ENCODE assay signal across 8 cellular contexts in the genomic region with DNA sequence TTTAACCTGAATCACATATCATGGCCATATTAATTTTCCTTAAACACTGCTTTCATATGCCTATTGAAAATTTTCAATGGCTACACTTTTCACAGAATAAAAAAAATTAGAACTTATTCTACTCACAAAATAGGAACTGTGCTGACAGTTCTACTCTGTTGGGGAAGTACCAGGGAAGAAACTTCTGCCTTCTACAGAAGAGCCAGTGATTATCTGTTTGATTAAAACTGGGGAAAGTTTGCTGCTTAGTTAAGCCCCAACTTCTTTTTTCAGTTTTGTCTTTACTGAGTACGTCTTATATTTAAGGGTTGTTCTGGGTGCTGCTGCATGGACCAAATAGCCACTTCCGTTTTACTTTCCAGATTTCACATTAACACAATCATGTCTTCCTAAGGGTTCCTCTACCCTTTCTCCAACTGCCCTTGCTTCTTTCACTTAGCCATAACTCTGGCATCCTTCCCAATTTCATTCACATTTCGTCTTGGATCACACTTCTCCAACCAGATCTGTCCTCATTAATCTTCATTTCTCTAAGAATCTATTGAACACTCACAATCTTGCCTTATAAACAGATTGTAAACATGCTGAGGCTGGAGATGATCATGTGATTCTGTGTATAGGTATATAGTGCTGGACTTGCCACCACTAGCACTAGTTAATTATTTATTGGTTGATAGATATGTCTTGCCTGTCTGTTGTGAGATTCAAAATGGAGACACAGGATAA. TPM values are rescaled to one million over a fixed set of nuclear protein-coding genes. Genes with fewer than 3 reads are reported as not detected.
DNase-seq lines count a peak whose midpoint lies in the region; ATAC-seq and TF ChIP-seq lines count a peak whose summit lies in the region.

No MANE protein-coding gene starts in this region.

- ATAC-seq in GM19452 (IDR thresholded peaks at IDR 0.05; ENCODE audit: unreplicated experiment) (peak; percentile 32), HG03432 (IDR thresholded peaks at IDR 0.05; ENCODE audit: unreplicated experiment) (peak; percentile 24), upper lobe of left lung (ENCODE audit: low FRiP score in 2 of 2) (no peak), lower lobe of right lung (no peak)

- 50 to 69% methylated on average over 3 of the region's 3 CpGs for WGBS in upper lobe of left lung, 2 donors

- intact Hi-C loops in posterior vena cava (cut with DNase I) (no loop called here), lower lobe of right lung (cut with DNase I) (no loop called here)

- no peak for TF ChIP-seq POLR2A in upper lobe of left lung (IDR thresholded peaks at IDR 0.05)

- peak; percentile 40 for DNase-seq in GM06990 (ENCODE audit: extremely low read depth, insufficient read length)
- DNase-seq in medulla oblongata (ENCODE audit: extremely low spot score): peak; percentile 35
- DNase-seq in upper lobe of left lung: no peak
- no peak for DNase-seq in posterior vena cava (ENCODE audit: low spot score)
- DNase-seq in activated CD4-positive, alpha-beta T cell treated with anti-CD3 and anti-CD28 coated beads, Interleukin-2, amount 50 U/mL, for 48 hours: no peak
- DNase-seq in lower lobe of right lung: no peak

- H3K27ac ChIP-seq in upper lobe of left lung (peak overlapping the region in 1 of 4 donors; percentile 7), lower lobe of right lung (no peak overlapping the region)

- TF ChIP-seq CTCF in GM06990 (IDR thresholded peaks at IDR 0.05; ENCODE audit: insufficient read depth, low read length, poor library complexity, severe bottlenecking) (no peak), upper lobe of left lung (IDR thresholded peaks at IDR 0.05) (no peak), lower lobe of right lung (IDR thresholded peaks at IDR 0.05) (no peak)

- no peaks in the 10 kb centered on the region for H3K27me3 ChIP-seq in GM06990 (replicated peaks; ENCODE audit: control insufficient read depth, insufficient read depth, low read length)
- no peaks in the 10 kb centered on the region for H3K27me3 ChIP-seq in upper lobe of left lung
- peaks cover 9% of the 10 kb centered on the region for H3K27me3 ChIP-seq in lower lobe of right lung (ENCODE audit: low read depth)

- H3K9me3 ChIP-seq in upper lobe of left lung (peaks cover 0 to 3% (median 0%) of the 10 kb centered on the region in 4 donors), lower lobe of right lung (no peaks in the 10 kb centered on the region)

- H3K36me3 ChIP-seq in GM06990 (ENCODE audit: control insufficient read depth, insufficient read depth, low read length) (no peaks in the 10 kb centered on the region), upper lobe of left lung (peaks cover 0 to 2% (median 0%) of the 10 kb centered on the region in 4 donors), lower lobe of right lung (peaks cover 9% of the 10 kb centered on the region)

- H3K4me3 ChIP-seq in GM06990 (replicated peaks; ENCODE audit: low read depth, low read length) (no peak overlapping the region), upper lobe of left lung (no peak overlapping the region), lower lobe of right lung (no peak overlapping the region)

- H3K4me1 ChIP-seq in upper lobe of left lung: peaks cover 19 to 30% (median 28%) of the 10 kb centered on the region in 4 donors
- H3K4me1 ChIP-seq in lower lobe of right lung: peaks cover 37% of the 10 kb centered on the region

- TF ChIP-seq EP300 in upper lobe of left lung (IDR thresholded peaks at IDR 0.05): no peak

RNA-seq across cellular contexts. Expression of a gene that starts 1.9 kb away (rescaled TPM):
- total RNA-seq in upper lobe of left lung: 100 to 1,000 TPM in 2 of 6 donors, 10 to 100 TPM in 4; 24.1 to 120 (median 64.0) TPM
- 100 to 1,000 TPM in 1 of 2 donors, 10 to 100 TPM in 1; 97.5 to 103 TPM for total RNA-seq in posterior vena cava
- total RNA-seq in lower lobe of right lung: 104 TPM

Comparison
In these comparisons a context has a peak if more than half of its experiments do, and no peak if none do; other contexts are left out.
1. DNase-seq: peak in GM06990 (single experiment) and medulla oblongata (single experiment); none in upper lobe of left lung (0 of 2), posterior vena cava (single experiment), activated CD4-positive, alpha-beta T cell treated with anti-CD3 and anti-CD28 coated beads, Interleukin-2, amount 50 U/mL, for 48 hours (0 of 2) and lower lobe of right lung (single experiment).
2. ATAC-seq: peak in GM19452 (single experiment) and HG03432 (single experiment); none in upper lobe of left lung (0 of 2) and lower lobe of right lung (0 of 2).